ENCODE assay signal across 19 cellular contexts in the genomic region with DNA sequence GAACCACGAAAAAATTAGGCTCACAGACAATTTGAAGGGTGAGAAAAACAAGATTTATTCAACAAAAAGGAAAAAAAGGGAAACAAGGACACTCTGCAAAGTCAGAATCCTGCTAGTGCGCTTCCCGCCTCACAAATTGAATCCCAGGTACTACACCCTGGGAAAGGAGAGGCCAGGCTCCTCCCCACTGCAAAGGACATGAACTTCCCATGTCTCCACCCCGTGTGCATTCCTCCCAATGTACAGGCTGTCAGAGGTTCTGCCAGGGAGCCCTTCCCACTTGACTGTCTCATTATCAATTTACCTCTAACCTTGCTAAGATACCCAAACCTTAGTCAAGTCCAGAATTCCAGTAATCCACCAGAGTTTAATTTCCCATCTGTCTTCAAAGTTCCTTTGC.
A peak's percentile ranks its signal among the peaks of the same experiment; 100 is the strongest.
DNase-seq lines count a peak whose midpoint lies in the region; ATAC-seq, FAIRE-seq and TF ChIP-seq lines count a peak whose summit lies in the region.
"Had no signal": no experiment of that assay in that cellular context is flagged by ENCODE, and none has a peak within 500 bp of the region (broad histone marks: within the 10 kb centered on the region; RNA-seq: fewer than 3 reads in every experiment).

No MANE protein-coding gene starts in this region.

- H3K36me3 ChIP-seq in HepG2 (replicated peaks in 1 of 2; ENCODE audit: control insufficient read depth in 1 of 2, insufficient read depth in 2 of 2, low read length in 2 of 2): no peaks in the 10 kb centered on the region
- H3K36me3 ChIP-seq in right lobe of liver: no peaks in the 10 kb centered on the region
- no peaks in the 10 kb centered on the region for H3K36me3 ChIP-seq in effector memory CD4-positive, alpha-beta T cell (ENCODE audit: control insufficient read depth, insufficient read depth, low read length)
- no peaks in the 10 kb centered on the region for H3K36me3 ChIP-seq in transverse colon
- no peaks in the 10 kb centered on the region for H3K36me3 ChIP-seq in kidney (ENCODE audit: control insufficient read depth in 1 of 2, insufficient read depth in 2 of 2, low read length in 2 of 2)
- H3K36me3 ChIP-seq: HAP-1 had no signal

- H3K9me3 ChIP-seq in HepG2 (ENCODE audit: low read length): 0 out of 2 replicates have a peak, but pooled peaks cover 6% of the 10 kb centered on the region
- H3K9me3 ChIP-seq in right lobe of liver: no peaks in the 10 kb centered on the region
- no peaks in the 10 kb centered on the region for H3K9me3 ChIP-seq in effector memory CD4-positive, alpha-beta T cell (ENCODE audit: control insufficient read depth, low read length)
- H3K9me3 ChIP-seq in transverse colon: no peaks in the 10 kb centered on the region
- no peaks in the 10 kb centered on the region for H3K9me3 ChIP-seq in kidney (ENCODE audit: control insufficient read depth in 1 of 2, low read length in 2 of 2)
- H3K9me3 ChIP-seq: HAP-1 had no signal

- DNase-seq in HepG2 (ENCODE audit: low spot score) (peak; percentile 20), right lobe of liver (no peak), SW480 (ENCODE audit: low spot score) (peak; percentile 37), transverse colon (peak; percentile 18), kidney (no peak), anterior cingulate cortex (lab: John Stamatoyannopoulos, UW) (no peak), DMS153 (lab: John Stamatoyannopoulos, UW) (no peak)
- no peak for DNase-seq in effector memory CD4-positive, alpha-beta T cell
- DNase-seq: CD4-positive, CD25-positive, alpha-beta regulatory T cell; DMS79 treated with DMSO at 0.1 percent for 48 hours; MV-4-11; NCI-H1417; NCI-H187 treated with DMSO at 0.1 percent for 48 hours; NCI-H446; NK-92 treated with Interleukin-12 subunit alpha and Interleukin-12 subunit beta, amount 100 ng/mL, for 24 hours; SHP77 treated with DMSO at 0.1 percent for 48 hours had no signal

- no TSS peak for BruUV-seq in HepG2 (replicated peaks; lab: Mats Ljungman, UMichigan)

- WGBS in HepG2 (ENCODE audit: low lambda C conversion rate): 18% methylated on average over 4 of the region's 4 CpGs
- WGBS in right lobe of liver (ENCODE audit: insufficient coverage, low coverage, low lambda C conversion rate, missing lambda C conversion rate): 25% methylated on average over 1 of the region's 4 CpGs
- 72 to 79% methylated on average over 4 of the region's 4 CpGs for WGBS in transverse colon (ENCODE audit: low coverage in 1 of 2), 2 donors

- no peak overlapping the region for H2AFZ ChIP-seq in HepG2 (ENCODE audit: low read length)

- peaks cover 43% of the 10 kb centered on the region for H3K4me1 ChIP-seq in HepG2 (ENCODE audit: insufficient read depth, low read length)
- no peaks in the 10 kb centered on the region for H3K4me1 ChIP-seq in right lobe of liver
- H3K4me1 ChIP-seq in effector memory CD4-positive, alpha-beta T cell (ENCODE audit: control insufficient read depth, insufficient read depth, low read length, poor library complexity, severe bottlenecking): peaks cover 12% of the 10 kb centered on the region
- peaks cover 0 to 14% (median 5%) of the 10 kb centered on the region in 4 donors for H3K4me1 ChIP-seq in transverse colon
- peaks cover 0 to 21% of the 10 kb centered on the region in 2 donors for H3K4me1 ChIP-seq in kidney (ENCODE audit: control insufficient read depth in 1 of 2, insufficient read depth in 1 of 2, low read depth in 1 of 2, low read length in 2 of 2)

- H3K79me2 ChIP-seq in HepG2 (ENCODE audit: insufficient read depth, low read length): no peaks in the 10 kb centered on the region

- H3K27me3 ChIP-seq in HepG2 (ENCODE audit: control insufficient read depth in 1 of 2, insufficient read depth in 2 of 2, low read length in 2 of 2): no peaks in the 10 kb centered on the region
- no peaks in the 10 kb centered on the region for H3K27me3 ChIP-seq in right lobe of liver
- H3K27me3 ChIP-seq in effector memory CD4-positive, alpha-beta T cell (replicated peaks; ENCODE audit: control insufficient read depth, insufficient read depth, low read length, poor library complexity, severe bottlenecking): no peaks in the 10 kb centered on the region
- no peaks in the 10 kb centered on the region for H3K27me3 ChIP-seq in transverse colon

- no peak for TF ChIP-seq CTCF in HepG2 (CRISPR knock-in tag; IDR thresholded peaks at IDR 0.05)
- TF ChIP-seq CTCF in right lobe of liver (IDR thresholded peaks at IDR 0.05): no peak
- TF ChIP-seq CTCF in transverse colon (IDR thresholded peaks at IDR 0.05): no peak
- TF ChIP-seq CTCF in kidney (IDR thresholded peaks at IDR 0.05; ENCODE audit: borderline replicate concordance, extremely low read depth, insufficient read depth): no peak

- no peak overlapping the region for H3K9ac ChIP-seq in HepG2 (ENCODE audit: insufficient read depth, low read depth, low read length)
- H3K9ac ChIP-seq in kidney (ENCODE audit: low read length in 2 of 2): no peak overlapping the region

- H4K20me1 ChIP-seq in HepG2 (ENCODE audit: insufficient read depth, low read length): no peaks in the 10 kb centered on the region

- no peak for TF ChIP-seq RAD21 in HepG2 (CRISPR knock-in tag; IDR thresholded peaks at IDR 0.05)

- FAIRE-seq in HepG2 (lab: Jason Lieb, UNC) (no peak), kidney (lab: Jason Lieb, UNC) (no peak)
- FAIRE-seq: D721Med had no signal

- ATAC-seq in HepG2 (peak; percentile 82), right lobe of liver (no peak)

- H3K27ac ChIP-seq in HepG2 (ENCODE audit: extremely low read length, insufficient read depth, low read length): no peak overlapping the region
- H3K27ac ChIP-seq in right lobe of liver: no peak overlapping the region
- H3K27ac ChIP-seq in effector memory CD4-positive, alpha-beta T cell (ENCODE audit: insufficient read depth, low read length, poor library complexity, severe bottlenecking): peak overlapping the region; percentile 54
- H3K27ac ChIP-seq in transverse colon: no peak overlapping the region
- no peak overlapping the region for H3K27ac ChIP-seq in kidney (ENCODE audit: low read depth in 2 of 2, low read length in 2 of 2)
- H3K27ac ChIP-seq: HL-60 had no signal

- in situ Hi-C loops in HepG2 (cut with HindIII; ENCODE audit: extremely low pct_ligation_motif_present, low pct_unique_long_range_greater_than_20kb): no loop called here
- in situ Hi-C loops in transverse colon (cut with MboI; ENCODE audit: low pct_ligation_motif_present in 1 of 4, low pct_unique_long_range_greater_than_20kb in 1 of 4, low sequenced_read_pairs in 3 of 4): no loop called here

- TF ChIP-seq POLR2A in HepG2 (IDR thresholded peaks at IDR 0.05; ENCODE audit: insufficient read depth in 1 of 2, low read depth in 2 of 2, low read length in 2 of 2) (no peak), right lobe of liver (IDR thresholded peaks at IDR 0.05) (no peak), transverse colon (IDR thresholded peaks at IDR 0.05) (no peak)

- peak overlapping the region; percentile 38 for H3K4me2 ChIP-seq in HepG2 (ENCODE audit: low read depth, low read length)

- no peak overlapping the region for H3K4me3 ChIP-seq in HepG2 (replicated peaks in 1 of 3; ENCODE audit: insufficient read depth in 1 of 3, low read depth in 2 of 3, low read length in 3 of 3)
- H3K4me3 ChIP-seq in right lobe of liver: no peak overlapping the region
- no peak overlapping the region for H3K4me3 ChIP-seq in effector memory CD4-positive, alpha-beta T cell (ENCODE audit: insufficient read depth, low read depth, low read length, poor library complexity, severe bottlenecking)
- no peak overlapping the region for H3K4me3 ChIP-seq in transverse colon
- no peak overlapping the region for H3K4me3 ChIP-seq in kidney (ENCODE audit: low read length in 2 of 2)
- H3K4me3 ChIP-seq: HAP-1 had no signal

- intact Hi-C loops in HepG2 (cut with micrococcal nuclease; ENCODE audit: unreplicated experiment) (no loop called here), right lobe of liver (cut with DNase I) (no loop called here), transverse colon (cut with DNase I; ENCODE audit: low total_unique reads) (no loop called here), kidney (cut with DNase I) (no loop called here)

- TF ChIP-seq EP300 in HepG2 (IDR thresholded peaks at IDR 0.05; ENCODE audit: low read depth in 2 of 2, low read length in 2 of 2): no peak
- no peak for TF ChIP-seq EP300 in HepG2 (CRISPR knock-in tag; IDR thresholded peaks at IDR 0.05; ENCODE audit: borderline replicate concordance)
- TF ChIP-seq EP300 in transverse colon (IDR thresholded peaks at IDR 0.05; ENCODE audit: low read depth): no peak

- POLR2A ChIA-PET in HepG2 (lab: Yijun Ruan, JAX): no interaction called here

- CTCF ChIA-PET in HepG2 (lab: Yijun Ruan, JAX; ENCODE audit: low intra/inter-chr PET ratio, low total read pairs): no interaction called here

TF ChIP-seq in HepG2, 621 proteins besides CTCF, POLR2A, EP300 and RAD21:
- TF ChIP-seq RAD51 (IDR thresholded peaks at IDR 0.05; ENCODE audit: borderline replicate concordance): no peak
- no peak for TF ChIP-seq TOE1 (CRISPR knock-in tag; IDR thresholded peaks at IDR 0.05)
- peak; percentile 50; the same call in 1 of the 2 replicates for TF ChIP-seq RARA (CRISPR knock-in tag; IDR thresholded peaks at IDR 0.05)

Comparison
In these comparisons a context has a peak if more than half of its experiments do, and no peak if none do; other contexts are left out.
1. DNase-seq: peak in HepG2 (single experiment), SW480 (single experiment) and transverse colon (single experiment); none in right lobe of liver (0 of 3), effector memory CD4-positive, alpha-beta T cell (0 of 3), kidney (single experiment), anterior cingulate cortex (0 of 58) and DMS153 (single experiment).